In the genomic region with DNA sequence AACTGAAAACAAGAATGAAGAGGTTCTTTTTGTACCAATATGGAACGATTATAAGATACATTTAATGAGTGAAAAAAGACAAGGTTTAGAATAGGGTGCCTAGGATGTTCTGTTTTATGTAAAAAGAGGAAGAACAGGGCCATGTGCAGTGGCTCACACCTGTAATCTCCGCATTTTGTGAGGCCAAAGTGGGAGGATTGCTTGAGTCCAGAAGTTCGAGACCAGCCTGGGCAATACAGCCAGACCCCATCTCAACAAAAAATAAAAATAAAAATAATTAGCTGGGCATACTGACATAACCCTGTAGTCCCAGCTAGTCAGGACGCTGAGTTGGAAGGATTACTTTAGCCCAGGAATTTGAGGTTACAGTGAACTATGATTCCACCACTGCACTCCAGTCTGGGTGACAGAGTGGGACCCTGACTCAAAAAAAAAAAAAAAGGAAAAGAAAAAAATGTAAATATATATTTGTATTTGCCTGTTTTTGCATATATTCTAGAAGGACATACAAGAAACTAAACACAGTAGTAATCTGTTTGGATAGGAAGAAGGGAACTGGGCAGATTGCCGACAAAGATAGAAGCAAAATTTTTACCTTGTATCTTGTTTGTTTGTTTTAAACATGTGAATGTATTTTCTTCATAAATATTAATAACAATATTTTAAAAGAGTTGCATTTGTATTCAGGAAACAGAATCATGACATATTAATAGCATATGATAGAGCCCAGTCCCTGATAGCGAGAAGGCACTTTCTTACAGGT, we compare ENCODE assay signal across 18 cellular contexts.
A peak's percentile ranks its signal among the peaks of the same experiment; 100 is the strongest.
DNase-seq lines count a peak whose midpoint lies in the region; ATAC-seq, FAIRE-seq and TF ChIP-seq lines count a peak whose summit lies in the region.
"Had no signal": no experiment of that assay in that cellular context is flagged by ENCODE, and none has a peak within 500 bp of the region (broad histone marks: within the 10 kb centered on the region; RNA-seq: fewer than 3 reads in every experiment).

No MANE protein-coding gene starts in this region.

- CTCF ChIA-PET in mammary epithelial cell (lab: Charles Lee; ENCODE audit: low non-redundant PET) (no interaction called here), K562 (lab: Yijun Ruan, JAX; ENCODE audit: low intra/inter-chr PET ratio) (no interaction called here)

- H4K20me1 ChIP-seq in mammary epithelial cell (ENCODE audit: insufficient read depth, low read length) (no peaks in the 10 kb centered on the region), K562 (replicated peaks; ENCODE audit: control insufficient read depth, insufficient read depth, low read length) (no peaks in the 10 kb centered on the region), keratinocyte (ENCODE audit: control insufficient read depth, extremely low read depth, insufficient read depth, low read length) (no peaks in the 10 kb centered on the region)

- no TSS peak for BruUV-seq in mammary epithelial cell (replicated peaks; lab: Mats Ljungman, UMichigan)
- BruUV-seq in K562 (replicated peaks; lab: Mats Ljungman, UMichigan) = no TSS peak

- no peak overlapping the region for H2AFZ ChIP-seq in mammary epithelial cell (ENCODE audit: low read depth, low read length)
- H2AFZ ChIP-seq in K562 (ENCODE audit: low read depth, low read length) = no peak overlapping the region
- H2AFZ ChIP-seq in keratinocyte (ENCODE audit: control insufficient read depth, low read length) = peak overlapping the region; percentile 77

- H3K4me1 ChIP-seq in mammary epithelial cell (ENCODE audit: insufficient read depth, low read length) (peaks cover 23% of the 10 kb centered on the region), breast epithelium (no peaks in the 10 kb centered on the region), K562 (replicated peaks in 1 of 2; ENCODE audit: control insufficient read depth in 2 of 2, insufficient read depth in 2 of 2, low read length in 2 of 2) (no peaks in the 10 kb centered on the region), keratinocyte (ENCODE audit: control insufficient read depth, extremely low read depth, insufficient read depth, low read length) (peaks cover 23% of the 10 kb centered on the region)
- H3K4me1 ChIP-seq: A549, Caco-2 had no signal

- no peaks in the 10 kb centered on the region for H3K27me3 ChIP-seq in mammary epithelial cell (ENCODE audit: insufficient read depth, low read length)
- no peaks in the 10 kb centered on the region for H3K27me3 ChIP-seq in breast epithelium
- no peaks in the 10 kb centered on the region; a peak in 1 of 5 replicates for H3K27me3 ChIP-seq in K562 (ENCODE audit: control insufficient read depth in 2 of 2, insufficient read depth in 2 of 2, low read length in 2 of 2)
- H3K27me3 ChIP-seq in keratinocyte (ENCODE audit: control insufficient read depth, extremely low read depth, insufficient read depth, low read length) = no peaks in the 10 kb centered on the region

- H3K36me3 ChIP-seq in mammary epithelial cell (ENCODE audit: insufficient read depth, low read length) (no peaks in the 10 kb centered on the region), breast epithelium (no peaks in the 10 kb centered on the region), K562 (ENCODE audit: control insufficient read depth, insufficient read depth, low read length) (no peaks in the 10 kb centered on the region), keratinocyte (ENCODE audit: control insufficient read depth in 2 of 2, extremely low read depth in 1 of 2, insufficient read depth in 2 of 2, low read length in 2 of 2) (no peaks in the 10 kb centered on the region)

- H3K27ac ChIP-seq in mammary epithelial cell (ENCODE audit: insufficient read depth, low read depth, low read length) = no peak overlapping the region
- H3K27ac ChIP-seq in breast epithelium = no peak overlapping the region
- H3K27ac ChIP-seq in K562 (ENCODE audit: extremely low read depth, low read depth, low read length) = no peak overlapping the region
- H3K27ac ChIP-seq in keratinocyte (ENCODE audit: control insufficient read depth, insufficient read depth, low read length) = peak overlapping the region; percentile 34
- H3K27ac ChIP-seq: 22Rv1, A549, C4-2B had no signal

- no peak for TF ChIP-seq RAD21 in K562 (CRISPR knock-in tag; conservative IDR thresholded peaks at IDR 0.05 in 1 of 2, IDR thresholded peaks at IDR 0.05 in 1 of 2)

- 72% methylated on average over 6 of the region's 6 CpGs for WGBS in mammary epithelial cell (ENCODE audit: low coverage, missing lambda C conversion rate)
- 0% methylated on average over 6 of the region's 6 CpGs for WGBS in K562 (ENCODE audit: insufficient coverage, low coverage, missing lambda C conversion rate)

- no peak for TF ChIP-seq CTCF in mammary epithelial cell (conservative IDR thresholded peaks at IDR 0.05 in 1 of 2, IDR thresholded peaks at IDR 0.05 in 1 of 2; ENCODE audit: extremely low read depth in 1 of 2, insufficient read depth in 1 of 2, low read depth in 1 of 2, low read length in 2 of 2)
- TF ChIP-seq CTCF in breast epithelium (IDR thresholded peaks at IDR 0.05) = no peak
- TF ChIP-seq CTCF in K562 (IDR thresholded peaks at IDR 0.05 in 2 of 3, conservative IDR thresholded peaks at IDR 0.05 in 1 of 3; ENCODE audit: insufficient read depth in 2 of 3, low read depth in 1 of 3, low read length in 3 of 3) = no peak
- TF ChIP-seq CTCF in keratinocyte (optimal IDR thresholded peaks at IDR 0.05 in 1 of 3, IDR thresholded peaks at IDR 0.05 in 1 of 3, conservative IDR thresholded peaks at IDR 0.05 in 1 of 3; ENCODE audit: extremely low read depth in 1 of 3, insufficient read depth in 2 of 3, low read length in 3 of 3) = no peak

- POLR2A ChIA-PET in K562 (lab: Yijun Ruan, JAX) = no interaction called here

- H3K9me1 ChIP-seq in K562 (ENCODE audit: control insufficient read depth, insufficient read depth, low read length) (no peaks in the 10 kb centered on the region), keratinocyte (ENCODE audit: control insufficient read depth, extremely low read depth, insufficient read depth, low read length) (no peaks in the 10 kb centered on the region)

- intact Hi-C loops in mammary epithelial cell (cut with micrococcal nuclease) (no loop called here), breast epithelium (cut with DNase I; ENCODE audit: low total_unique reads) (no loop called here), K562 (cut with micrococcal nuclease) (no loop called here)

- H3K9ac ChIP-seq in mammary epithelial cell (ENCODE audit: insufficient read depth, low read length) (no peak overlapping the region), K562 (ENCODE audit: insufficient read depth in 1 of 2, low read depth in 2 of 2, low read length in 2 of 2) (no peak overlapping the region), keratinocyte (ENCODE audit: control insufficient read depth, extremely low read depth, insufficient read depth, low read length) (no peak overlapping the region)

- in situ Hi-C loops in mammary epithelial cell (cut with MboI; ENCODE audit: low sequenced_read_pairs in 2 of 2) = loop anchor here in 1 of 2 donors (10.0 kb wide), 1 partner anchor 91 kb away; no protein-coding TSS in a partner anchor
- in situ Hi-C loops in K562 (cut with MboI) = no loop called here
- in situ Hi-C loops in G401 (cut with HindIII; ENCODE audit: low sequenced_read_pairs) = no loop called here

- TF ChIP-seq POLR2A in breast epithelium (IDR thresholded peaks at IDR 0.05) (no peak), K562 (conservative IDR thresholded peaks at IDR 0.05) (no peak)

- H3K9me3 ChIP-seq in mammary epithelial cell (replicated peaks; ENCODE audit: insufficient read depth, low read length) = no peaks in the 10 kb centered on the region
- H3K9me3 ChIP-seq in breast epithelium = no peaks in the 10 kb centered on the region
- no peaks in the 10 kb centered on the region for H3K9me3 ChIP-seq in K562 (replicated peaks; ENCODE audit: control insufficient read depth, insufficient read depth, low read depth, low read length)
- H3K9me3 ChIP-seq in keratinocyte (ENCODE audit: control insufficient read depth, low read depth, low read length) = no peaks in the 10 kb centered on the region
- H3K9me3 ChIP-seq: A549, Caco-2 had no signal

- dilution Hi-C loops in mammary epithelial cell (cut with HindIII; ENCODE audit: low sequenced_read_pairs) (no loop called here), keratinocyte (cut with MboI; ENCODE audit: extremely low pct_ligation_motif_present, low sequenced_read_pairs) (no loop called here)

- no peak for TF ChIP-seq EP300 in K562 (IDR thresholded peaks at IDR 0.05; ENCODE audit: low read length)

- DNase-seq in mammary epithelial cell (no peak), breast epithelium (ENCODE audit: low spot score in 2 of 2) (no peak), K562 (ENCODE audit: extremely low read depth in 1 of 4, low spot score in 3 of 4) (no peak), keratinocyte (ENCODE audit: low read depth, low spot score) (no peak), G401 (ENCODE audit: low spot score) (no peak), Kasumi-1 (lab: John Stamatoyannopoulos, UW) (no peak)
- DNase-seq: AML-193; Caco-2; CD4-positive, alpha-beta T cell; GDM1; GOT3; H9 had no signal

- H3K4me3 ChIP-seq in mammary epithelial cell (replicated peaks in 1 of 3; ENCODE audit: insufficient read depth in 1 of 3, low read depth in 2 of 3, low read length in 3 of 3) (no peak overlapping the region), breast epithelium (no peak overlapping the region), K562 (no peak overlapping the region), keratinocyte (ENCODE audit: control insufficient read depth in 2 of 3, extremely low read depth in 1 of 3, insufficient read depth in 2 of 3, low read depth in 1 of 3, low read length in 3 of 3) (peak overlapping the region in 1 of 3 experiments; percentile 6)
- H3K4me3 ChIP-seq: A549 had no signal

- ATAC-seq in K562 = no peak
- ATAC-seq in GM19351 (IDR thresholded peaks at IDR 0.05; ENCODE audit: unreplicated experiment) = no peak
- ATAC-seq: A549, HepG2 had no signal

- no peak for FAIRE-seq in K562 (lab: Jason Lieb, UNC)
- FAIRE-seq in keratinocyte (lab: Jason Lieb, UNC) = no peak
- FAIRE-seq: A549, D721Med, HepG2 had no signal

- H3K79me2 ChIP-seq in mammary epithelial cell (ENCODE audit: insufficient read depth, low read length) (no peaks in the 10 kb centered on the region), K562 (ENCODE audit: control insufficient read depth, insufficient read depth, low read length) (no peaks in the 10 kb centered on the region), keratinocyte (ENCODE audit: control insufficient read depth, insufficient read depth, low read length) (no peaks in the 10 kb centered on the region)

- H3K4me2 ChIP-seq in mammary epithelial cell (ENCODE audit: insufficient read depth, low read depth, low read length) (peak overlapping the region; percentile 43), K562 (ENCODE audit: insufficient read depth, low read length) (no peak overlapping the region), keratinocyte (ENCODE audit: control insufficient read depth, extremely low read depth, insufficient read depth, low read depth, low read length) (peak overlapping the region; percentile 46)
- H3K4me2 ChIP-seq: A549 had no signal

TF ChIP-seq in K562, 482 proteins besides CTCF, POLR2A, EP300 and RAD21:
- TF ChIP-seq NFIC (IDR thresholded peaks at IDR 0.05) = 0 out of 2 replicates have a peak, but pooled peaks have one; percentile 8
- TF ChIP-seq HDAC6 (IDR thresholded peaks at IDR 0.05; ENCODE audit: low read depth, low read length) = no peak
TF ChIP-seq in K562: peak in this region for 1.
